8 cellular contexts compared by ENCODE assay signal in genomic region chr7:74941302-74942069, GRCh38. TPM values are rescaled to one million over a fixed set of nuclear protein-coding genes. Genes with fewer than 3 reads are reported as not detected.
DNase-seq lines count a peak whose midpoint lies in the region; ATAC-seq, FAIRE-seq and TF ChIP-seq lines count a peak whose summit lies in the region.
"Not testable (repeated sequence)": the region's sequence is repeated elsewhere in the genome, so short reads cannot be mapped to it uniquely, and the experiment has no call there.

No MANE protein-coding gene starts in this region.

- H2AK5ac ChIP-seq in IMR-90 (ENCODE audit: low read depth, low read length), result not testable (repeated sequence)

- TF ChIP-seq RAD21 in IMR-90 (IDR thresholded peaks at IDR 0.05; ENCODE audit: low read length); K562 (CRISPR knock-in tag; conservative IDR thresholded peaks at IDR 0.05 in 1 of 2, IDR thresholded peaks at IDR 0.05 in 1 of 2): not testable (repeated sequence)

- H3K79me2 ChIP-seq in K562 (ENCODE audit: control insufficient read depth, insufficient read depth, low read length), result not testable (repeated sequence)

- not testable (repeated sequence) for H2BK120ac ChIP-seq in IMR-90 (ENCODE audit: low read depth, low read length)

- not testable (repeated sequence) for H2BK5ac ChIP-seq in IMR-90 (ENCODE audit: low read depth, low read length, poor library complexity, severe bottlenecking)

- not testable (repeated sequence) for H3K4me2 ChIP-seq in IMR-90 (ENCODE audit: low read depth, low read length); K562 (ENCODE audit: insufficient read depth, low read length)

- intact Hi-C loops in IMR-90 (cut with micrococcal nuclease); K562 (cut with micrococcal nuclease); left cardiac atrium (cut with DNase I); left lung (cut with DNase I); posterior vena cava (cut with DNase I); aorta (cut with DNase I): not testable (repeated sequence)

- not testable (repeated sequence) for H3K9me1 ChIP-seq in IMR-90 (ENCODE audit: insufficient read depth, low read length); K562 (ENCODE audit: control insufficient read depth, insufficient read depth, low read length)

- not testable (repeated sequence) for H3K4me1 ChIP-seq in IMR-90 (ENCODE audit: control insufficient read depth, insufficient read depth, low read length); K562 (replicated peaks in 1 of 2; ENCODE audit: control insufficient read depth in 2 of 2, insufficient read depth in 2 of 2, low read length in 2 of 2); gastroesophageal sphincter; left lung; lung (ENCODE audit: control insufficient read depth in 2 of 2, insufficient read depth in 2 of 2, low read length in 2 of 2); aorta (ENCODE audit: control insufficient read depth in 1 of 2, insufficient read depth in 2 of 2, low read length in 2 of 2)

- H3K27me3 ChIP-seq in IMR-90 (ENCODE audit: control insufficient read depth, insufficient read depth, low read length); K562 (ENCODE audit: control insufficient read depth in 2 of 2, insufficient read depth in 2 of 2, low read length in 2 of 2); gastroesophageal sphincter; left lung; lung (ENCODE audit: control insufficient read depth, insufficient read depth); aorta (ENCODE audit: control insufficient read depth in 1 of 2, insufficient read depth in 2 of 2, low read length in 1 of 2): not testable (repeated sequence)

- in situ Hi-C loops in IMR-90 (cut with MboI; ENCODE audit: low sequenced_read_pairs); K562 (cut with MboI): not testable (repeated sequence)

- not testable (repeated sequence) for H3K4ac ChIP-seq in IMR-90 (ENCODE audit: low read depth, low read length)

- POLR2A ChIA-PET in IMR-90 (lab: Charles Lee; ENCODE audit: unreplicated experiment); K562 (lab: Yijun Ruan, JAX): not testable (repeated sequence)

- H3K9me3 ChIP-seq in IMR-90 (ENCODE audit: control insufficient read depth, insufficient read depth, low read length); K562 (replicated peaks; ENCODE audit: control insufficient read depth, insufficient read depth, low read depth, low read length); gastroesophageal sphincter; left lung; lung (ENCODE audit: control insufficient read depth in 2 of 2, insufficient read depth in 1 of 2, low read length in 1 of 2); aorta (ENCODE audit: control insufficient read depth, low read length): not testable (repeated sequence)

- H3K9ac ChIP-seq in IMR-90 (ENCODE audit: low read depth, low read length); K562 (ENCODE audit: insufficient read depth in 1 of 2, low read depth in 2 of 2, low read length in 2 of 2): not testable (repeated sequence)

- not testable (repeated sequence) for TF ChIP-seq EP300 in K562 (IDR thresholded peaks at IDR 0.05; ENCODE audit: low read length); gastroesophageal sphincter (IDR thresholded peaks at IDR 0.05)

- H4K20me1 ChIP-seq in IMR-90 (ENCODE audit: insufficient read depth, low read length); K562 (replicated peaks; ENCODE audit: control insufficient read depth, insufficient read depth, low read length): not testable (repeated sequence)

- not testable (repeated sequence) for DNase-seq in IMR-90; K562 (ENCODE audit: extremely low read depth in 1 of 4, low spot score in 3 of 4); left cardiac atrium; left lung; lung (ENCODE audit: low spot score)
- peak; percentile 78 for DNase-seq in posterior vena cava (ENCODE audit: low spot score)
- DNase-seq in aorta, result peak in 1 of 2 donors; percentile 19

- not testable (repeated sequence) for H3K18ac ChIP-seq in IMR-90 (ENCODE audit: low read depth, low read length)

- not testable (repeated sequence) for H3K79me1 ChIP-seq in IMR-90 (ENCODE audit: low read depth in 1 of 2, low read length in 2 of 2)

- H3K36me3 ChIP-seq in IMR-90 (ENCODE audit: control insufficient read depth, insufficient read depth, low read length); K562 (ENCODE audit: control insufficient read depth, insufficient read depth, low read length); gastroesophageal sphincter; left lung; lung (ENCODE audit: control insufficient read depth in 2 of 2, insufficient read depth in 2 of 2, low read length in 2 of 2); aorta (ENCODE audit: control insufficient read depth in 1 of 2, insufficient read depth in 2 of 2, low read length in 1 of 2): not testable (repeated sequence)

- H3K4me3 ChIP-seq in IMR-90 (ENCODE audit: insufficient read depth, low read depth, low read length); K562; gastroesophageal sphincter; left lung; lung; aorta (ENCODE audit: low read length in 2 of 2): not testable (repeated sequence)

- H2AK9ac ChIP-seq in IMR-90 (replicated peaks; ENCODE audit: low read depth, low read length, poor library complexity), result not testable (repeated sequence)

- CTCF ChIA-PET in IMR-90 (lab: Yijun Ruan, JAX); K562 (lab: Yijun Ruan, JAX; ENCODE audit: low intra/inter-chr PET ratio): not testable (repeated sequence)

- TF ChIP-seq CTCF in IMR-90 (conservative IDR thresholded peaks at IDR 0.05; ENCODE audit: low read depth, low read length); K562 (IDR thresholded peaks at IDR 0.05 in 2 of 3, conservative IDR thresholded peaks at IDR 0.05 in 1 of 3; ENCODE audit: insufficient read depth in 2 of 3, low read depth in 1 of 3, low read length in 3 of 3); gastroesophageal sphincter (IDR thresholded peaks at IDR 0.05); left lung (IDR thresholded peaks at IDR 0.05); lung (IDR thresholded peaks at IDR 0.05; ENCODE audit: control extremely low read depth, extremely low read depth): not testable (repeated sequence)

- H3K23ac ChIP-seq in IMR-90 (ENCODE audit: low read depth, low read length), result not testable (repeated sequence)

- not testable (repeated sequence) for H2BK20ac ChIP-seq in IMR-90 (ENCODE audit: low read depth, low read length)

- not testable (repeated sequence) for TF ChIP-seq POLR2A in IMR-90 (IDR thresholded peaks at IDR 0.05; ENCODE audit: low read depth, low read length); K562 (conservative IDR thresholded peaks at IDR 0.05); gastroesophageal sphincter (IDR thresholded peaks at IDR 0.05)

- H4K8ac ChIP-seq in IMR-90 (ENCODE audit: low read depth in 2 of 2, low read length in 2 of 2), result not testable (repeated sequence)

- dilution Hi-C loops in IMR-90 (cut with HindIII; ENCODE audit: low sequenced_read_pairs, unreplicated experiment), result not testable (repeated sequence)

- H2AFZ ChIP-seq in IMR-90 (replicated peaks; ENCODE audit: low read length, poor library complexity); K562 (ENCODE audit: low read depth, low read length): not testable (repeated sequence)

- BruUV-seq in IMR-90 (replicated peaks; lab: Mats Ljungman, UMichigan); K562 (replicated peaks; lab: Mats Ljungman, UMichigan): not testable (repeated sequence)

- FAIRE-seq in K562 (lab: Jason Lieb, UNC), result not testable (repeated sequence)

- not testable (repeated sequence) for H3K56ac ChIP-seq in IMR-90 (ENCODE audit: extremely low read depth, insufficient read depth, low read length)

- H4K91ac ChIP-seq in IMR-90 (ENCODE audit: insufficient read depth, low read depth, low read length), result not testable (repeated sequence)

- ATAC-seq in IMR-90 (ENCODE audit: low read depth) (peak; percentile 59), K562 (peak; percentile 54), gastroesophageal sphincter (peak; percentile 43), left cardiac atrium (peak; percentile 46 to 76), left lung (peak; percentile 69), lung (ENCODE audit: insufficient read depth, low FRiP score) (peak; percentile 19), aorta (ENCODE audit: low FRiP score) (peak; percentile 56)

- not testable (repeated sequence) for H2BK15ac ChIP-seq in IMR-90 (ENCODE audit: low read depth, low read length)

- H4K5ac ChIP-seq in IMR-90 (ENCODE audit: low read depth, low read length), result not testable (repeated sequence)

- H3K14ac ChIP-seq in IMR-90 (replicated peaks; ENCODE audit: low read depth, low read length), result not testable (repeated sequence)

- H3K27ac ChIP-seq in IMR-90 (ENCODE audit: insufficient read depth, low read length); K562 (ENCODE audit: extremely low read depth, low read depth, low read length); gastroesophageal sphincter; left lung; lung (ENCODE audit: low read depth in 1 of 2, low read length in 1 of 2); aorta (ENCODE audit: low read depth in 1 of 2, low read length in 2 of 2): not testable (repeated sequence)

- no CpG with 5 or more reads among the region's 9 CpGs for WGBS in IMR-90 (ENCODE audit: extremely low coverage in 2 of 2, insufficient read length in 1 of 2), 2 experiments
- WGBS in K562 (ENCODE audit: insufficient coverage, low coverage, missing lambda C conversion rate), result no CpG with 5 or more reads among the region's 9 CpGs
- no CpG with 5 or more reads among the region's 9 CpGs for WGBS in gastroesophageal sphincter (ENCODE audit: low coverage in 1 of 2), 2 donors
- 78 to 91% methylated on average over 3 to 6 of the region's 9 CpGs for WGBS in lung, 2 donors
- 89 to 90% methylated on average over 3 to 5 of the region's 9 CpGs for WGBS in aorta, 2 donors

RNA-seq across cellular contexts. Expression of gene CASTOR2, which starts 23.0 kb away (rescaled TPM):
- total RNA-seq in IMR-90 (2012; rRNA removed) (5.2 and 6.1 TPM in 2 replicates), K562 (2014; rRNA removed) (4.4 and 5.1 TPM in 2 replicates), K562 (2014; rRNA removed; fragmentation: Illumina TruSeq; extraction: Trizol) (1.8 and 2.1 TPM in 2 replicates), K562 (2015; rRNA removed; fragmentation: Illumina TruSeq; extraction: Trizol) (3.8 and 4.0 TPM in 2 replicates), K562 (2021) (13.4 and 13.9 TPM in 2 replicates), gastroesophageal sphincter (10 to 100 TPM in 2 of 4 donors, 1 to 10 TPM in 2; 6.8 to 30.5 (median 14.6) TPM), left cardiac atrium (10 to 100 TPM; 31.0 to 35.6 TPM), left lung (10 to 100 TPM in 1 of 2 donors, 1 to 10 TPM in 1; 7.4 to 15.4 TPM), lung (1 to 10 TPM; 6.7 to 6.8 TPM), posterior vena cava (10 to 100 TPM; 10.7 to 24.8 TPM), aorta (10 to 100 TPM; 18.7 to 27.1 TPM)
- polyA plus RNA-seq in IMR-90 (2012; rRNA removed) (8.0 and 10.1 TPM in 2 replicates), K562 (2011; rRNA removed) (1.5 and 2.6 TPM in 2 replicates), K562 (2014; fragmentation: Illumina TruSeq; extraction: Trizol) (2.3 and 2.7 TPM in 2 replicates), K562 (2014; fragmentation: Nextera tagmentation; extraction: Ambion mirVana) (under 1 TPM in 1 of 2 experiments, not detected in 1; 0.17 TPM), K562 (2014; rRNA removed) (3.7 and 5.1 TPM in 2 replicates), lung (1 to 10 TPM in 1 of 2 donors, under 1 TPM in 1; 0.76 to 1.5 TPM), aorta (1 to 10 TPM; 1.2 to 6.0 TPM)
- 0.96 and 8.5 TPM in 2 replicates for polyA plus RNA-seq in IMR-90 (2012; cell fraction: cytosol; rRNA removed)
- polyA plus RNA-seq in IMR-90 (2012; cell fraction: nucleus; rRNA removed; ENCODE audit: low replicate concordance), result 4.6 and 7.4 TPM in 2 replicates
- 3.9 and 9.8 TPM in 2 replicates for total RNA-seq in K562 (2011; cell fraction: chromatin; rRNA removed; ENCODE audit: low replicate concordance)
- total RNA-seq in K562 (2011; cell fraction: nucleolus; rRNA removed), result 6.5 and 7.2 TPM in 2 replicates
- total RNA-seq in K562 (2011; cell fraction: nucleoplasm; rRNA removed), result 5.3 TPM in 2 replicates
- polyA plus RNA-seq in K562 (2011; cell fraction: cytosol; rRNA removed), result 2.0 and 6.4 TPM in 2 replicates
- polyA plus RNA-seq in K562 (2011; cell fraction: nucleus; rRNA removed), result 1.7 and 3.6 TPM in 2 replicates
- polyA plus RNA-seq in K562 (2012), result 2.9 and 3.9 TPM in 2 replicates
- 2.7 and 8.3 TPM in 2 replicates for polyA minus RNA-seq in K562 (2011; rRNA and poly(A)+ RNA removed)
- polyA minus RNA-seq in K562 (2011; cell fraction: cytosol; rRNA and poly(A)+ RNA removed), result 7.7 and 11.6 TPM in 2 replicates
- 1.9 and 2.0 TPM in 2 replicates for polyA minus RNA-seq in K562 (2011; cell fraction: nucleus; rRNA and poly(A)+ RNA removed)

Comparison
In these comparisons a context has a peak if more than half of its experiments do, and no peak if none do; other contexts are left out.
1. ATAC-seq: peak in every context shown above with its lines; median percentile 69 in left lung; 61 in left cardiac atrium; 59 in IMR-90; 56 in aorta; 54 in K562; 43 in gastroesophageal sphincter; 19 in lung.